Comparison of ENCODE assay signal across 9 cellular contexts in the genomic region with DNA sequence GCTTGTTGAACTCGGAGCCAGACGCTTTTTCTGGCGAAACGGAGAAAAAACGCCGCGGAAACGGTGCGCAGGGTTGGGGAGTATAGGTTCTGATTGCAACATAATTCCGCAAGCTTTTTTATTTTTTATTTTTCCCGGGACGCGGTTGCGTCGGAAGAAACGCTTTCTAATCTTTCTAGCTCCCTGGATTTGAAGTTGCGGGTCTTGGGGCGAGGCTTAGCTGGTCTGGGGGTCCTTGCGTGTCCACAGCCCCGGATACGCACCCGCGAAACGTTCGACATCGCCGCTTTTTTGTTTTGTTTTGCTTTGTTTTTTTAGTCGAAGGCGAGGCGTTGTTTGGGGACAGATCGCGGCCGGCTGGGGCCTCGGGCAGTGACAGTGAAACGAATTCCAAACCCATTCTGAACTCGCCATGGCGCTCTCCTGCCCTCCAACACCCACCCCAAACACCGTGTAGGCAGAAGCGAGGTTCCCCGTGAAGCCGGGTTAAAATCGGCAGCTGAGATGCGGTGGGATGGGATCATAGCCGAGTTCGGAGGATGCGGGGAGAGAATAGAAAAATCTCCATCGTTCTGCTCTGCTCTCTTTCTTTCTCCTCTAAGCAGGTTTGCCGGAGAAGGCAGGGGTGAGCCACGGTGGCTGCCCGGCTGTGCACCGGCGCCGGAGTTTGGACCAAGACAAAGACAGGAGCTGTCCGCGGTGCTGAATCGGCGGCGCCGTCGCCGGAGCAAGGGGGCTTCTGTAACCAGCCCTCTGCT. TPM values are rescaled to one million over a fixed set of nuclear protein-coding genes. Genes with fewer than 3 reads are reported as not detected.
A peak's percentile ranks its signal among the peaks of the same experiment; 100 is the strongest.
DNase-seq lines count a peak whose midpoint lies in the region; ATAC-seq, FAIRE-seq and TF ChIP-seq lines count a peak whose summit lies in the region.
"Had no signal": no experiment of that assay in that cellular context is flagged by ENCODE, and none has a peak within 500 bp of the region (broad histone marks: within the 10 kb centered on the region; RNA-seq: fewer than 3 reads in every experiment).

No MANE protein-coding gene starts in this region.

- peaks cover 71% of the 10 kb centered on the region for H3K27me3 Mint-ChIP-seq in neural progenitor cell (ENCODE audit: insufficient read depth, low read depth)

- H3K27me3 ChIP-seq in RWPE2 (ENCODE audit: insufficient read depth, poor library complexity, severe bottlenecking): peaks cover 78% of the 10 kb centered on the region
- peaks cover 46 to 69% (median 64%) of the 10 kb centered on the region in 4 experiments for H3K27me3 ChIP-seq in H1 (replicated peaks in 1 of 4; ENCODE audit: control insufficient read depth in 3 of 4, extremely low read depth in 1 of 4, insufficient read depth in 3 of 4, low read length in 3 of 4)
- no peaks in the 10 kb centered on the region for H3K27me3 ChIP-seq in neural progenitor cell

- peak in 1 of 2 experiments; percentile 79; a peak in 1 of 3 replicates for TF ChIP-seq EP300 in H1 (IDR thresholded peaks at IDR 0.05; ENCODE audit: borderline replicate concordance in 1 of 2, low read depth in 2 of 2, low read length in 2 of 2)

- no peak overlapping the region for H4K91ac ChIP-seq in H1 (replicated peaks; ENCODE audit: insufficient read length, low read length)

- TF ChIP-seq CTCF in RWPE2 (IDR thresholded peaks at IDR 0.05; ENCODE audit: poor library complexity, severe bottlenecking) (no peak), H1 (IDR thresholded peaks at IDR 0.05; ENCODE audit: control extremely low read depth in 1 of 3, insufficient read depth in 1 of 3, low read depth in 1 of 3, low read length in 3 of 3) (no peak), neural progenitor cell (IDR thresholded peaks at IDR 0.05) (no peak)

- 3% methylated on average over 61 of the region's 61 CpGs; no CpG with 5 or more reads in 1 of the 2 experiments for WGBS in H1 (ENCODE audit: extremely low coverage in 1 of 2, insufficient coverage in 1 of 2, insufficient read length in 1 of 2, insufficient replicate concordance in 2 of 2, low coverage in 1 of 2, low lambda C conversion rate in 2 of 2, missing lambda C conversion rate in 1 of 2), 2 experiments

- H3K27ac Mint-ChIP-seq in neural progenitor cell: no peak overlapping the region

- TF ChIP-seq RAD21 in H1 (IDR thresholded peaks at IDR 0.05 in 1 of 2, conservative IDR thresholded peaks at IDR 0.05 in 1 of 2; ENCODE audit: low read depth in 2 of 2, low read length in 2 of 2): peak; percentile 1 to 36; a peak in 2 of 4 replicates

- H3K79me2 ChIP-seq in H1 (ENCODE audit: control insufficient read depth in 1 of 2, insufficient read depth in 2 of 2, low read length in 2 of 2): no peaks in the 10 kb centered on the region; a peak in 1 of 4 replicates
- H3K79me2 ChIP-seq in neural progenitor cell (ENCODE audit: low read depth): peaks cover 100% of the 10 kb centered on the region

- H3K9me3 Mint-ChIP-seq in neural progenitor cell: peaks cover 3% of the 10 kb centered on the region

- peak overlapping the region; percentile 75 for H3K4me3 Mint-ChIP-seq in neural progenitor cell

- H4K20me1 ChIP-seq in H1 (replicated peaks in 1 of 2; ENCODE audit: control insufficient read depth in 1 of 2, insufficient read depth in 2 of 2, low read length in 2 of 2): peaks cover 6 to 8% of the 10 kb centered on the region in 2 experiments
- H4K20me1 ChIP-seq in neural progenitor cell (ENCODE audit: low read depth): peaks cover 99% of the 10 kb centered on the region

- no peak overlapping the region for H3K56ac ChIP-seq in H1 (replicated peaks; ENCODE audit: insufficient read length, low read depth, low read length)

- DNase-seq in ELR (ENCODE audit: low read depth): peak; percentile 42
- no peak for DNase-seq in RWPE2 (ENCODE audit: low spot score)
- peak in 1 of 2 experiments; percentile 96 for DNase-seq in H1 (ENCODE audit: low read depth in 1 of 2, low spot score in 2 of 2)
- DNase-seq in neural progenitor cell (ENCODE audit: low spot score): peak; percentile 94
- DNase-seq in SK-N-DZ (ENCODE audit: low spot score): no peak

- H3F3A ChIP-seq in neural progenitor cell (ENCODE audit: low read depth): peaks cover 97% of the 10 kb centered on the region

- no peak overlapping the region for H3K27ac ChIP-seq in RWPE2 (ENCODE audit: poor library complexity, severe bottlenecking)
- no peak overlapping the region for H3K27ac ChIP-seq in H1 (ENCODE audit: low read depth, low read length)
- H3K27ac ChIP-seq in neural progenitor cell: peak overlapping the region; percentile 86

- no peaks in the 10 kb centered on the region; the same call in 1 of the 2 replicates for H3K79me1 ChIP-seq in H1 (ENCODE audit: low read depth, low read length)

- no peak overlapping the region for H2BK5ac ChIP-seq in H1 (ENCODE audit: low read depth, low read length)

- POLR2A ChIA-PET in H1 (lab: Charles Lee; ENCODE audit: partially characterized antibody): interaction anchor here (1.6 to 3.7 kb wide), 3 partner anchors 9 to 14 kb away, joined by 7 to 15 read pairs (median 14); no protein-coding TSS in a partner anchor

- H3K4me1 ChIP-seq in RWPE2 (ENCODE audit: insufficient read depth, poor library complexity, severe bottlenecking) (no peaks in the 10 kb centered on the region), H1 (replicated peaks in 1 of 4; ENCODE audit: control insufficient read depth in 3 of 4, insufficient read depth in 4 of 4, low read length in 3 of 4) (peaks cover 14 to 44% (median 21%) of the 10 kb centered on the region in 4 experiments), neural progenitor cell (peaks cover 67% of the 10 kb centered on the region)

- no peaks in the 10 kb centered on the region for H3K36me3 ChIP-seq in RWPE2 (ENCODE audit: low read depth)
- peaks cover 0 to 10% (median 0%) of the 10 kb centered on the region in 4 experiments; a peak in 1 of 8 replicates for H3K36me3 ChIP-seq in H1 (ENCODE audit: control insufficient read depth in 2 of 4, insufficient read depth in 4 of 4, low read length in 3 of 4)
- no peaks in the 10 kb centered on the region for H3K36me3 ChIP-seq in neural progenitor cell

- H3K9ac ChIP-seq in H1 (replicated peaks in 1 of 4; ENCODE audit: extremely low read depth in 1 of 4, low read depth in 3 of 4, low read length in 3 of 4) (peak overlapping the region in 3 of 4 experiments; percentile 15 to 42 (median 16); a peak in 1 of 7 replicates), neural progenitor cell (no peak overlapping the region)

- H2AFZ ChIP-seq in H1 (ENCODE audit: low read length) (no peak overlapping the region), neural progenitor cell (replicated peaks) (no peak overlapping the region)

- H3K4ac ChIP-seq in H1 (replicated peaks; ENCODE audit: insufficient read length, low read depth, low read length): no peak overlapping the region

- no peak for TF ChIP-seq POLR2A in H1 (IDR thresholded peaks at IDR 0.05; ENCODE audit: control extremely low read depth in 1 of 2, low read depth in 2 of 2, low read length in 2 of 2)

- no peaks in the 10 kb centered on the region for H3K36me3 Mint-ChIP-seq in neural progenitor cell

- H2BK15ac ChIP-seq in H1 (ENCODE audit: low read length): peak overlapping the region; percentile 90; the same call in 1 of the 2 replicates

- peaks cover 45% of the 10 kb centered on the region for H3K4me1 Mint-ChIP-seq in neural progenitor cell

- H3K23me2 ChIP-seq in H1 (ENCODE audit: low read depth, low read length): peaks cover 14% of the 10 kb centered on the region

- 0 out of 2 replicates have a peak overlapping the region, but pooled peaks have one; percentile 94 for H2BK12ac ChIP-seq in H1 (ENCODE audit: low read depth, low read length)

- no peak for FAIRE-seq in H1 (lab: Jason Lieb, UNC)

- CTCF ChIA-PET in H1 (lab: Charles Lee; ENCODE audit: partially characterized antibody): interaction anchor here (0.6 to 4.7 kb wide), 13 partner anchors 8 to 308 kb away, joined by 3 to 30 read pairs (median 3); no protein-coding TSS in a partner anchor

- H4K8ac ChIP-seq in H1 (ENCODE audit: extremely low read depth, insufficient read depth, low read length): no peak overlapping the region

- no peak overlapping the region for H4K5ac ChIP-seq in H1 (ENCODE audit: insufficient read length, low read depth, low read length)

- H3K18ac ChIP-seq in H1 (ENCODE audit: extremely low read depth, low read length): peak overlapping the region; percentile 56

- no peak overlapping the region for H3K4me3 ChIP-seq in RWPE2 (ENCODE audit: severe bottlenecking)
- H3K4me3 ChIP-seq in H1 (ENCODE audit: extremely low read depth in 1 of 4, insufficient read depth in 2 of 4, low read depth in 3 of 4, low read length in 4 of 4): peak overlapping the region; percentile 33 to 57 (median 50); a peak in 7 of 8 replicates
- peak overlapping the region; percentile 73 for H3K4me3 ChIP-seq in neural progenitor cell

- ATAC-seq in RWPE2 (ENCODE audit: low read depth) (peak; percentile 64), GM19324 (IDR thresholded peaks at IDR 0.05; ENCODE audit: low FRiP score, unreplicated experiment) (no peak), HG03159 (IDR thresholded peaks at IDR 0.05; ENCODE audit: unreplicated experiment) (no peak), GM21447 (IDR thresholded peaks at IDR 0.05; ENCODE audit: unreplicated experiment) (no peak)

- H3K4me2 ChIP-seq in H1 (ENCODE audit: insufficient read depth in 1 of 2, low read depth in 2 of 2, low read length in 2 of 2) (peak overlapping the region; percentile 81 to 93), neural progenitor cell (peak overlapping the region; percentile 97)

- H2BK120ac ChIP-seq in H1 (replicated peaks; ENCODE audit: low read depth, low read length): no peak overlapping the region

- H3K23ac ChIP-seq in H1 (ENCODE audit: insufficient read length): no peak overlapping the region

- H3K9me3 ChIP-seq in RWPE2 (ENCODE audit: severe bottlenecking): no peaks in the 10 kb centered on the region
- H3K9me3 ChIP-seq in H1 (ENCODE audit: insufficient read depth in 2 of 2, low read depth in 1 of 2, low read length in 1 of 2): no peaks in the 10 kb centered on the region
- no peaks in the 10 kb centered on the region for H3K9me3 ChIP-seq in neural progenitor cell (ENCODE audit: low read depth)

- no peak overlapping the region for H2AK5ac ChIP-seq in H1 (ENCODE audit: low read depth, low read length)

- no peak overlapping the region for H3K14ac ChIP-seq in H1 (ENCODE audit: insufficient read length)

- no peak overlapping the region for H2BK20ac ChIP-seq in H1 (ENCODE audit: low read length)

RNA-seq across cellular contexts. Expression of gene LHX5, which starts 8.1 kb away (rescaled TPM):
- total RNA-seq in H1 (2021; fragmentation: NEBNext Ultra II Directional; extraction: Animal tissue kit (Norgen Biotek cat#: 25700)): 0.47 and 0.63 TPM in 2 replicates
- polyA plus RNA-seq in H1 (2011; rRNA removed): 1.1 and 4.6 TPM in 2 replicates
- polyA plus RNA-seq in H1 (2011; cell fraction: cytosol; rRNA removed): 3.4 TPM
- 4.2 TPM for polyA plus RNA-seq in H1 (2011; cell fraction: nucleus; rRNA removed)
- 0.68 to 1.3 TPM (median 1.1 TPM) in 4 replicates for polyA plus RNA-seq in H1 (2012, experiment 1 of 2)
- 0.93 TPM for polyA plus RNA-seq in H1 (2012, experiment 2 of 2)
- polyA plus RNA-seq in H1 (2013, experiment 1 of 2): 0.08 TPM
- polyA plus RNA-seq in H1 (2013, experiment 2 of 2): 0.04 TPM
- polyA minus RNA-seq in H1 (2011; rRNA and poly(A)+ RNA removed): 0.32 and 2.3 TPM in 2 replicates
- 2.1 TPM for polyA minus RNA-seq in H1 (2011; cell fraction: cytosol; rRNA and poly(A)+ RNA removed)
- polyA minus RNA-seq in H1 (2011; cell fraction: nucleus; rRNA and poly(A)+ RNA removed): 1.6 TPM
- total RNA-seq in neural progenitor cell (ENCODE audit: low replicate concordance): 48.4 and 98.7 TPM in 2 replicates
- 0.15 and 0.60 TPM in 2 replicates for polyA plus RNA-seq in SK-N-DZ (2014; cell fraction: cytosol; rRNA removed)
- polyA plus RNA-seq in SK-N-DZ (2014; cell fraction: nucleus; rRNA removed): not detected in 2 replicates
- total RNA-seq: mononuclear cell had no signal

RNA-seq across cellular contexts. Expression of gene SDSL, which starts 57.6 kb away (rescaled TPM):
- 0.69 TPM in 1 of 2 replicates, not detected in the other for total RNA-seq in H1 (2021; fragmentation: NEBNext Ultra II Directional; extraction: Animal tissue kit (Norgen Biotek cat#: 25700))
- 1.3 and 1.7 TPM in 2 replicates for polyA plus RNA-seq in H1 (2011; rRNA removed)
- 1.5 TPM for polyA plus RNA-seq in H1 (2011; cell fraction: cytosol; rRNA removed)
- polyA plus RNA-seq in H1 (2011; cell fraction: nucleus; rRNA removed): 1.5 TPM
- polyA plus RNA-seq in H1 (2012, experiment 1 of 2): 0.42 to 0.74 TPM (median 0.53 TPM) in 3 of 4 replicates, not detected in the other
- 0.42 TPM for polyA plus RNA-seq in H1 (2012, experiment 2 of 2)
- 0.28 TPM for polyA plus RNA-seq in H1 (2013, experiment 1 of 2)
- polyA plus RNA-seq in H1 (2013, experiment 2 of 2): 0.15 TPM
- polyA minus RNA-seq in H1 (2011; rRNA and poly(A)+ RNA removed): 0.27 TPM in 1 of 2 replicates, not detected in the other
- polyA minus RNA-seq in H1 (2011; cell fraction: cytosol; rRNA and poly(A)+ RNA removed): not detected
- polyA minus RNA-seq in H1 (2011; cell fraction: nucleus; rRNA and poly(A)+ RNA removed): not detected
- 3.1 and 3.5 TPM in 2 replicates for total RNA-seq in neural progenitor cell (ENCODE audit: low replicate concordance)
- polyA plus RNA-seq in SK-N-DZ (2014; cell fraction: cytosol; rRNA removed): 5.6 and 9.2 TPM in 2 replicates
- 4.6 and 8.5 TPM in 2 replicates for polyA plus RNA-seq in SK-N-DZ (2014; cell fraction: nucleus; rRNA removed)

Comparison
In these comparisons a context has a peak if more than half of its experiments do, and no peak if none do; other contexts are left out.
1. DNase-seq: peak in ELR (single experiment) and neural progenitor cell (single experiment); none in RWPE2 (single experiment) and SK-N-DZ (single experiment).
2. RNA of gene LHX5, which starts 8.1 kb away (total RNA-seq): 48.4 to 98.7 TPM in neural progenitor cell; 0.47 to 0.63 TPM in H1; every median in the first group is over 10 times any median in the second.